In the genomic region with DNA sequence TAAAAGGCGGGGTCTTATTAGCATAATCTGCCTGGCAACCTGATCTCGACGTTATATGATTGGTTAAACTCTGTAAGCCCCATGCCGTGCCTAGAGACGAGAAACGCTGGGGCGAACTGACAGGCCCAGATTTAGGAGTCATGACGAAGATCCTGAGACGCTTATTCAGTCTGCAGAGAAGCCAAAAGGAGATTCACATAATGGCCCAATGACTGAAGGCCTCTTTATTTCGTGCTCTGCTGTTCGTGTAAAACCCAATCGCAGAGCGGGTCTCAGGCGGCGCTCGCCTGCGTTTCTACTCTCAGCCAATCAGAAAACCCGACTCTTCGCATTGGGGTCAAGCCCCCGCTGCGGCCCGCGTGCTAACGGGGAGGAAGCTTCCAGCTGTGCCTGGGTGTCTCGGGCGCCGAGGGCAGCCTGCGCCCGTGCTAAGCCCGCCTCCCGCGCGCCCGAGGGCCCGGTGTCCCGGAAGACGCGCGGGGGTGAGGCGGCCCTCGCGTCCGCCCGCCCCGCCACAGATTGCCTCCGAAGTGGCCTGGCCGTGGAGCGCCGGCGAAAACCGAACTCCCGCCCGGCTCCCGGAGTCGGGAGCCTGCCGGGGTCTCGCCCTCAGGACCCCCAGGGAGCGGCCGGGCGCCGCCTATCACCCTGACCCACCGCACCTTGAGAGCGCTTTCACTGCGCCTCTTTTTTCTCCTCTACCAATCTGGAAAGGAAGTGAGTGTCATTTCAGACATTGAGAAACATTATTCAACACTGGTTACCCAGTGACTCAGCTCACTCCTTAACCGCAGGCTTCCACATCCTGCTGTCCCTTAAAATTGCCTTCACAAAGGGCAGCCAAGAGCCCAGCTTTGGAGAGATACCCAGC, we compare ENCODE assay signal across 8 cellular contexts. TPM values are rescaled to one million over a fixed set of nuclear protein-coding genes. Genes with fewer than 3 reads are reported as not detected.
DNase-seq lines count a peak whose midpoint lies in the region; ATAC-seq and TF ChIP-seq lines count a peak whose summit lies in the region.

No MANE protein-coding gene starts in this region.

- no peaks in the 10 kb centered on the region for H3K4me1 ChIP-seq in breast epithelium
- peaks cover 22% of the 10 kb centered on the region for H3K4me1 ChIP-seq in skeletal muscle satellite cell (ENCODE audit: control insufficient read depth, insufficient read depth, low read length)

- H3K9me3 ChIP-seq in breast epithelium = no peaks in the 10 kb centered on the region
- H3K9me3 ChIP-seq in iPS-18c (ENCODE audit: control insufficient read depth, insufficient read depth, low read length) = no peaks in the 10 kb centered on the region
- no peaks in the 10 kb centered on the region for H3K9me3 ChIP-seq in skeletal muscle satellite cell (replicated peaks; ENCODE audit: low read length)

- TF ChIP-seq POLR2A in breast epithelium (IDR thresholded peaks at IDR 0.05) = peak; percentile 28

- H3K4me2 ChIP-seq in skeletal muscle satellite cell (ENCODE audit: low read length) = peak overlapping the region; percentile 85

- peak overlapping the region; percentile 75 for H3K4me3 ChIP-seq in AG04449 (ENCODE audit: low read depth, low read length)
- H3K4me3 ChIP-seq in breast epithelium = peak overlapping the region; percentile 81 to 98 (median 84)
- H3K4me3 ChIP-seq in iPS-18c (ENCODE audit: insufficient read depth, low read depth, low read length) = peak overlapping the region; percentile 77
- H3K4me3 ChIP-seq in skeletal muscle satellite cell (ENCODE audit: low read length) = peak overlapping the region; percentile 92

- ATAC-seq in GM18873 (IDR thresholded peaks at IDR 0.05; ENCODE audit: low FRiP score, unreplicated experiment) (peak; percentile 79), HG03135 (IDR thresholded peaks at IDR 0.05; ENCODE audit: unreplicated experiment) (peak; percentile 75)

- no peaks in the 10 kb centered on the region for H3K36me3 ChIP-seq in breast epithelium
- H3K36me3 ChIP-seq in skeletal muscle satellite cell (ENCODE audit: insufficient read depth, low read length) = no peaks in the 10 kb centered on the region

- H3K27ac ChIP-seq in VCaP (peak overlapping the region; percentile 99), breast epithelium (peak overlapping the region; percentile 100)

- H3K9ac ChIP-seq in skeletal muscle satellite cell (ENCODE audit: low read depth, low read length) = peak overlapping the region; percentile 100

- H3K27me3 ChIP-seq in breast epithelium = no peaks in the 10 kb centered on the region
- H3K27me3 ChIP-seq in skeletal muscle satellite cell (ENCODE audit: control insufficient read depth, insufficient read depth, low read length) = no peaks in the 10 kb centered on the region

- TF ChIP-seq CTCF in AG04449 (IDR thresholded peaks at IDR 0.05; ENCODE audit: insufficient read depth, low read length, missing control alignments) = no peak
- TF ChIP-seq CTCF in VCaP (conservative IDR thresholded peaks at IDR 0.05) = no peak
- peak in 2 of 3 donors; percentile 3 to 6 for TF ChIP-seq CTCF in breast epithelium (IDR thresholded peaks at IDR 0.05)

- intact Hi-C loops in breast epithelium (cut with DNase I; ENCODE audit: low total_unique reads) = no loop called here

- CTCF ChIA-PET in AG04449 (lab: Yijun Ruan, JAX) = interaction anchor here (1.4 kb wide), 1 partner anchor 50 kb away, joined by 3 read pairs; no protein-coding TSS in a partner anchor

- DNase-seq in AG04449 (ENCODE audit: low read depth, low spot score) = peak; percentile 96
- DNase-seq in NCI-H2196 (lab: John Stamatoyannopoulos, UW; ENCODE audit: unreplicated experiment) = peak; percentile 98
- DNase-seq in breast epithelium (ENCODE audit: low spot score in 2 of 2) = peak; percentile 91 to 94

- POLR2A ChIA-PET in AG04449 (lab: Yijun Ruan, JAX) = interaction anchor here (0.6 to 2.6 kb wide), 13 partner anchors 8 to 406 kb away, joined by 3 to 13 read pairs (median 3); a partner anchor contains a TSS

RNA-seq across cellular contexts. Expression of a gene that starts 0.4 kb away (rescaled TPM):
- 10 to 100 TPM in 2 of 3 donors, 1 to 10 TPM in 1; 4.5 to 15.2 (median 10.8) TPM for total RNA-seq in breast epithelium
- total RNA-seq in skeletal muscle satellite cell (2012; rRNA removed) = 5.1 and 6.1 TPM in 2 replicates

Comparison
In these comparisons a context has a peak if more than half of its experiments do, and no peak if none do; other contexts are left out.
1. Peak in every context shown above with its lines: DNase-seq, ATAC-seq, H3K4me3 ChIP-seq and H3K27ac ChIP-seq.
2. CTCF ChIP-seq: peak in breast epithelium (2 of 3); none in AG04449 (single experiment) and VCaP (single experiment).